12 cellular contexts compared by ENCODE assay signal in the genomic region with DNA sequence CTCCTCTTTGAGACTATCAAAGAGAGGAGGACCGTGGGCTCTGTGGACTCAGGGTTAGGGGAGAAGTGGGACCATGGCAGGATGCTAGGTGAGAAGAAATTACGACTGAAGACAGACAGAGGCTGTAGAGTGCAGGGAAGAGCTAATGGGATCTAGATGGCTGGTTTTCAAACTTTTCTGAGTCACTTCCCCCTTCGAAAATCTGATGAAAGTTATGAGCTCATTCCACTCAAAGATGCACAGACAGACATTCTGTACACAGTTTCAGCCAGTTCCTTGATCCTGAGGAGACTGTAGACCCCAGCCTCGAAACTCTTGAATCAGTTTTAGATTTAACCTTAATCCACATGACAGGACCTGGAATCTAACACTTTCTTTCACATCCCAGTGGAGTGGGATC. TPM values are rescaled to one million over a fixed set of nuclear protein-coding genes. Genes with fewer than 3 reads are reported as not detected.
DNase-seq lines count a peak whose midpoint lies in the region; ATAC-seq and TF ChIP-seq lines count a peak whose summit lies in the region.
"Had no signal": no experiment of that assay in that cellular context is flagged by ENCODE, and none has a peak within 500 bp of the region (broad histone marks: within the 10 kb centered on the region; RNA-seq: fewer than 3 reads in every experiment).

No MANE protein-coding gene starts in this region.

- H3K9ac ChIP-seq in OCI-LY3 (ENCODE audit: low read length), result peak overlapping the region; percentile 32

- no peaks in the 10 kb centered on the region for H4K20me1 ChIP-seq in OCI-LY3 (ENCODE audit: insufficient read depth, low read length)

- H3K4me1 Mint-ChIP-seq in natural killer cell, result peaks cover 56 to 64% of the 10 kb centered on the region in 2 donors

- peaks cover 95% of the 10 kb centered on the region for H3K4me1 ChIP-seq in OCI-LY3 (ENCODE audit: low read length)
- H3K4me1 ChIP-seq: suprapubic skin had no signal

- TF ChIP-seq CTCF in GM06990 (IDR thresholded peaks at IDR 0.05; ENCODE audit: insufficient read depth, low read length, poor library complexity, severe bottlenecking) (no peak), OCI-LY3 (IDR thresholded peaks at IDR 0.05; ENCODE audit: low read depth, low read length) (no peak), astrocyte of the cerebellum (IDR thresholded peaks at IDR 0.05; ENCODE audit: low read depth, low read length, missing control alignments) (no peak), natural killer cell (IDR thresholded peaks at IDR 0.05) (no peak)

- peak; percentile 42 for DNase-seq in GM06990 (ENCODE audit: extremely low read depth, insufficient read length)
- peak; percentile 27 for DNase-seq in astrocyte of the cerebellum (ENCODE audit: low read depth)
- no peak for DNase-seq in natural killer cell
- DNase-seq in ureter (ENCODE audit: low spot score), result no peak
- DNase-seq in NK-92 treated with Interleukin-12 subunit alpha and Interleukin-12 subunit beta, amount 100 ng/mL, for 24 hours (lab: John Stamatoyannopoulos, UW), result no peak
- no peak for DNase-seq in SK-N-DZ (ENCODE audit: low spot score)
- DNase-seq: activated effector memory CD4-positive, alpha-beta T cell treated with Interleukin-2 at 50 U/mL for 16 hours; effector memory CD4-positive, alpha-beta T cell; GF-D8; NCI-H2081 treated with DMSO at 0.1 percent for 48 hours had no signal

- H3K4me2 ChIP-seq in OCI-LY3 (ENCODE audit: low read length), result peak overlapping the region; percentile 44

- intact Hi-C loops in natural killer cell (cut with micrococcal nuclease), result no loop called here

- H3K4me3 Mint-ChIP-seq in natural killer cell, result no peak overlapping the region

- H3K27me3 ChIP-seq in GM06990 (replicated peaks; ENCODE audit: control insufficient read depth, insufficient read depth, low read length), result no peaks in the 10 kb centered on the region
- H3K27me3 ChIP-seq in OCI-LY3 (ENCODE audit: low read depth, low read length), result no peaks in the 10 kb centered on the region
- H3K27me3 ChIP-seq: suprapubic skin had no signal

- H3K4me3 ChIP-seq in GM06990 (replicated peaks; ENCODE audit: low read depth, low read length) (no peak overlapping the region), OCI-LY3 (ENCODE audit: low read length) (no peak overlapping the region), astrocyte of the cerebellum (ENCODE audit: low read depth, low read length) (no peak overlapping the region)
- H3K4me3 ChIP-seq: suprapubic skin had no signal

- no peak for ATAC-seq in natural killer cell

- H3K79me2 ChIP-seq in OCI-LY3 (ENCODE audit: low read length), result no peaks in the 10 kb centered on the region

- H3K36me3 ChIP-seq in GM06990 (ENCODE audit: control insufficient read depth, insufficient read depth, low read length) (no peaks in the 10 kb centered on the region), OCI-LY3 (replicated peaks; ENCODE audit: low read depth, low read length) (no peaks in the 10 kb centered on the region)
- H3K36me3 ChIP-seq: suprapubic skin had no signal

- H2AFZ ChIP-seq in OCI-LY3 (ENCODE audit: low read depth, low read length), result no peak overlapping the region

- peaks cover 0 to 5% of the 10 kb centered on the region in 2 donors for H3K9me3 Mint-ChIP-seq in natural killer cell

- no peaks in the 10 kb centered on the region for H3K9me3 ChIP-seq in OCI-LY3 (ENCODE audit: insufficient read depth, low read length)
- H3K9me3 ChIP-seq: suprapubic skin had no signal

- no peaks in the 10 kb centered on the region for H3K27me3 Mint-ChIP-seq in natural killer cell (ENCODE audit: low read depth in 2 of 2)

- in situ Hi-C loops in astrocyte of the cerebellum (cut with HindIII; ENCODE audit: low sequenced_read_pairs), result no loop called here

- H3K27ac Mint-ChIP-seq in natural killer cell, result peak overlapping the region; percentile 8 to 55

- H3K36me3 Mint-ChIP-seq in natural killer cell, result no peaks in the 10 kb centered on the region

- H3K27ac ChIP-seq in OCI-LY3 (ENCODE audit: low read length), result peak overlapping the region; percentile 98
- H3K27ac ChIP-seq: suprapubic skin had no signal

RNA-seq across cellular contexts. Expression of a gene that starts 40.7 kb away (rescaled TPM):
- total RNA-seq in natural killer cell (10 to 100 TPM; 25.0 to 47.3 (median 37.2) TPM), ureter (6.1 TPM)
- polyA plus RNA-seq in SK-N-DZ (2014; cell fraction: cytosol; rRNA removed), result 9.5 and 11.6 TPM in 2 replicates
- polyA plus RNA-seq in SK-N-DZ (2014; cell fraction: nucleus; rRNA removed), result 5.3 and 5.7 TPM in 2 replicates

Comparison
In these comparisons a context has a peak if more than half of its experiments do, and no peak if none do; other contexts are left out.
1. DNase-seq: peak in GM06990 (single experiment) and astrocyte of the cerebellum (single experiment); none in natural killer cell (single experiment), ureter (single experiment), NK-92 treated with Interleukin-12 subunit alpha and Interleukin-12 subunit beta, amount 100 ng/mL, for 24 hours (single experiment) and SK-N-DZ (single experiment).